Comparison of ENCODE assay signal across 19 cellular contexts in genomic region chr19:28103916-28104315, GRCh38.
DNase-seq lines count a peak whose midpoint lies in the region; ATAC-seq and TF ChIP-seq lines count a peak whose summit lies in the region.
"Had no signal": no experiment of that assay in that cellular context is flagged by ENCODE, and none has a peak within 500 bp of the region (broad histone marks: within the 10 kb centered on the region; RNA-seq: fewer than 3 reads in every experiment).

No MANE protein-coding gene starts in this region.

- no peaks in the 10 kb centered on the region for H3K9me3 ChIP-seq in osteoblast (ENCODE audit: low read depth, low read length)
- H3K9me3 ChIP-seq: Caco-2 had no signal

- H3K9me3 Mint-ChIP-seq in nephron progenitor cell = no peaks in the 10 kb centered on the region
- peaks cover 3% of the 10 kb centered on the region for H3K9me3 Mint-ChIP-seq in activated CD4-positive, alpha-beta memory T cell treated with anti-CD3 and anti-CD28 coated beads, Interleukin-2, amount 10 ng/mL, durations not matched to agents 7 days and 5 days

- peaks cover 12% of the 10 kb centered on the region for H3K4me1 Mint-ChIP-seq in nephron progenitor cell
- H3K4me1 Mint-ChIP-seq in activated CD4-positive, alpha-beta memory T cell treated with anti-CD3 and anti-CD28 coated beads, Interleukin-2, amount 10 ng/mL, durations not matched to agents 7 days and 5 days = no peaks in the 10 kb centered on the region

- no peak overlapping the region for H3K27ac ChIP-seq in osteoblast (ENCODE audit: low read depth, low read length)
- H3K27ac ChIP-seq: C4-2B had no signal

- no peaks in the 10 kb centered on the region for H3K36me3 ChIP-seq in osteoblast (ENCODE audit: insufficient read depth, low read length)

- no peak for TF ChIP-seq CTCF in nephron progenitor cell (IDR thresholded peaks at IDR 0.05)
- TF ChIP-seq CTCF in osteoblast (IDR thresholded peaks at IDR 0.05; ENCODE audit: extremely low read depth, low read depth, low read length) = no peak

- POLR2A ChIA-PET in activated CD4-positive, alpha-beta memory T cell treated with anti-CD3 and anti-CD28 coated beads, Interleukin-2, amount 10 ng/mL, durations not matched to agents 7 days and 5 days (lab: Charles Lee) = no interaction called here

- no peaks in the 10 kb centered on the region for H3K27me3 ChIP-seq in osteoblast (ENCODE audit: insufficient read depth, low read length)

- H3K27me3 Mint-ChIP-seq in nephron progenitor cell (ENCODE audit: low read depth, poor library complexity) = peaks cover 23% of the 10 kb centered on the region
- no peaks in the 10 kb centered on the region for H3K27me3 Mint-ChIP-seq in activated CD4-positive, alpha-beta memory T cell treated with anti-CD3 and anti-CD28 coated beads, Interleukin-2, amount 10 ng/mL, durations not matched to agents 7 days and 5 days

- ATAC-seq in HG03135 (IDR thresholded peaks at IDR 0.05; ENCODE audit: unreplicated experiment) (no peak), HG02571 (IDR thresholded peaks at IDR 0.05; ENCODE audit: unreplicated experiment) (no peak)

- H3K4me1 ChIP-seq in osteoblast (ENCODE audit: insufficient read depth, low read length) = no peaks in the 10 kb centered on the region
- H3K4me1 ChIP-seq: Caco-2 had no signal

- no peak overlapping the region for H3K4me2 ChIP-seq in osteoblast (ENCODE audit: insufficient read depth, low read length)

- H3K4me3 Mint-ChIP-seq in nephron progenitor cell = no peak overlapping the region
- no peak overlapping the region for H3K4me3 Mint-ChIP-seq in activated CD4-positive, alpha-beta memory T cell treated with anti-CD3 and anti-CD28 coated beads, Interleukin-2, amount 10 ng/mL, durations not matched to agents 7 days and 5 days

- intact Hi-C loops in head of caudate nucleus (cut with DNase I) = no loop called here

- DNase-seq in NCI-H2227 (lab: John Stamatoyannopoulos, UW; ENCODE audit: unreplicated experiment) = peak; percentile 41
- DNase-seq in NCI-H2227 treated with DMSO at 0.1 percent for 48 hours (lab: John Stamatoyannopoulos, UW) = no peak
- DNase-seq in head of caudate nucleus = peak in 23 of 42 donors; percentile 4 to 85 (median 38)
- peak; percentile 15 for DNase-seq in nephron progenitor cell
- DNase-seq in osteoblast (ENCODE audit: insufficient read length, low spot score, missing footprints) = no peak
- DNase-seq in activated CD4-positive, alpha-beta memory T cell treated with anti-CD3 and anti-CD28 coated beads, Interleukin-2, amount 10 ng/mL, durations not matched to agents 7 days and 5 days = no peak
- DNase-seq: 8988T, Caco-2, DMS79, GDM1, Kasumi-1, NCI-H1105 treated with DMSO at 0.1 percent for 48 hours, NCI-H187 treated with DMSO at 0.1 percent for 48 hours, NCI-H82, SHP77 treated with DMSO at 0.1 percent for 48 hours, SW 1271 had no signal

- H4K20me1 ChIP-seq in osteoblast (ENCODE audit: insufficient read depth, low read length) = no peaks in the 10 kb centered on the region

- H3K27ac Mint-ChIP-seq in nephron progenitor cell = no peak overlapping the region
- no peak overlapping the region for H3K27ac Mint-ChIP-seq in activated CD4-positive, alpha-beta memory T cell treated with anti-CD3 and anti-CD28 coated beads, Interleukin-2, amount 10 ng/mL, durations not matched to agents 7 days and 5 days

- CTCF ChIA-PET in activated CD4-positive, alpha-beta memory T cell treated with anti-CD3 and anti-CD28 coated beads, Interleukin-2, amount 10 ng/mL, durations not matched to agents 7 days and 5 days (lab: Charles Lee) = no interaction called here

- no peak overlapping the region for H2AFZ ChIP-seq in osteoblast (ENCODE audit: low read length)

- no peak overlapping the region for H3K4me3 ChIP-seq in osteoblast (ENCODE audit: insufficient read depth, low read length)

- no peaks in the 10 kb centered on the region for H3K36me3 Mint-ChIP-seq in nephron progenitor cell (ENCODE audit: low read depth)
- H3K36me3 Mint-ChIP-seq in activated CD4-positive, alpha-beta memory T cell treated with anti-CD3 and anti-CD28 coated beads, Interleukin-2, amount 10 ng/mL, durations not matched to agents 7 days and 5 days (ENCODE audit: low read depth) = no peaks in the 10 kb centered on the region

- H3K79me2 ChIP-seq in osteoblast (ENCODE audit: insufficient read depth, low read length) = no peaks in the 10 kb centered on the region

Comparison
In these comparisons a context has a peak if more than half of its experiments do, and no peak if none do; other contexts are left out.
1. DNase-seq: peak in NCI-H2227 (single experiment), head of caudate nucleus (23 of 42) and nephron progenitor cell (single experiment); none in NCI-H2227 treated with DMSO at 0.1 percent for 48 hours (single experiment), osteoblast (single experiment) and activated CD4-positive, alpha-beta memory T cell treated with anti-CD3 and anti-CD28 coated beads, Interleukin-2, amount 10 ng/mL, durations not matched to agents 7 days and 5 days (single experiment).